In the genomic region with DNA sequence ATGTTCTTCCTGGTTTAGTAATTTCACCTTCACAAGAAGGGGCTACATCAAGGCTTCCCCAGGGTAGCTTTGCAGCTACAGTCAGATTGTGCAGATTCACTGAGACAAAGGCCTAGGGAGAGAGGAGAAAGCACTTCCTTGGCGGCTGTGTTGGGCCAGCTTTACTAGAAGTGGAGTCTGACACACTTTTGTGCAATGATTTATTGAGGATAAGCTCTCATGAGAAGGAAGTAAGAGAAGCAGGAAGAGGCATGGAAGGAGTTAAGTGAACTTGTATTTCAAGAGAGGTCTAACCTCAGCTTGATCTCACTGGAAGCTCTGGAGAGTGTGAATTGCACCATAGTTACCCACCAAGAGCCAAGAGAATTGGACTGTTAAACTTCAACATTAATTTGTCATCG, we compare ENCODE assay signal across 1 cellular context.
TF ChIP-seq lines count a peak whose summit lies in the region.

No MANE protein-coding gene starts in this region.

TF ChIP-seq in HepG2, 621 proteins besides CTCF, POLR2A, EP300 and RAD21:
- TF ChIP-seq RXRA (CRISPR knock-in tag; IDR thresholded peaks at IDR 0.05) (no peak), PAF1 (CRISPR knock-in tag; IDR thresholded peaks at IDR 0.05) (0 out of 2 replicates have a peak, but pooled peaks have one; percentile 41), ZNF652 (CRISPR knock-in tag; IDR thresholded peaks at IDR 0.05; ENCODE audit: borderline replicate concordance, low read depth) (peak; percentile 68; the same call in 1 of the 2 replicates), RBM22 (optimal IDR thresholded peaks at IDR 0.05; ENCODE audit: low read length) (peak; percentile 89), HHEX (CRISPR knock-in tag; IDR thresholded peaks at IDR 0.05) (no peak), POLR2G (IDR thresholded peaks at IDR 0.05; ENCODE audit: low read depth, low read length) (peak; percentile 25; the same call in 1 of the 2 replicates), POLR2AphosphoS5 (IDR thresholded peaks at IDR 0.05; ENCODE audit: low read depth, low read length) (peak; percentile 3; the same call in 1 of the 2 replicates), SSRP1 (CRISPR knock-in tag; IDR thresholded peaks at IDR 0.05) (peak; percentile 89)
TF ChIP-seq in HepG2: peak in this region for 6.
